14 cellular contexts compared by ENCODE assay signal in genomic region chr3:64207289-64208086, GRCh38. TPM values are rescaled to one million over a fixed set of nuclear protein-coding genes. Genes with fewer than 3 reads are reported as not detected.
DNase-seq lines count a peak whose midpoint lies in the region; ATAC-seq and TF ChIP-seq lines count a peak whose summit lies in the region.
"Had no signal": no experiment of that assay in that cellular context is flagged by ENCODE, and none has a peak within 500 bp of the region (broad histone marks: within the 10 kb centered on the region; RNA-seq: fewer than 3 reads in every experiment).

No MANE protein-coding gene starts in this region.

- POLR2A ChIA-PET in naive thymus-derived CD4-positive, alpha-beta T cell (lab: Charles Lee) = no interaction called here

- peaks cover 12% of the 10 kb centered on the region for H3K36me3 ChIP-seq in WERI-Rb-1
- no peaks in the 10 kb centered on the region for H3K36me3 ChIP-seq in naive thymus-derived CD4-positive, alpha-beta T cell (ENCODE audit: control insufficient read depth in 2 of 3, insufficient read depth in 3 of 3, low read length in 3 of 3)
- H3K36me3 ChIP-seq: neural progenitor cell had no signal

- H3K9me3 ChIP-seq in WERI-Rb-1 (ENCODE audit: severe bottlenecking) = no peaks in the 10 kb centered on the region
- H3K9me3 ChIP-seq in naive thymus-derived CD4-positive, alpha-beta T cell (ENCODE audit: control insufficient read depth in 2 of 3, low read length in 3 of 3) = no peaks in the 10 kb centered on the region

- no peaks in the 10 kb centered on the region for H3K4me1 ChIP-seq in naive thymus-derived CD4-positive, alpha-beta T cell (ENCODE audit: control insufficient read depth in 2 of 2, insufficient read depth in 2 of 2, low read length in 2 of 2)

- H3K27ac ChIP-seq in WERI-Rb-1 = peak overlapping the region; percentile 26; the same call in 1 of the 2 replicates
- no peak overlapping the region for H3K27ac ChIP-seq in naive thymus-derived CD4-positive, alpha-beta T cell (ENCODE audit: low read depth, low read length)
- H3K27ac ChIP-seq: neural progenitor cell had no signal

- H3K27me3 Mint-ChIP-seq in nephron (ENCODE audit: low read depth) = no peaks in the 10 kb centered on the region
- peaks cover 3 to 18% (median 11%) of the 10 kb centered on the region in 5 donors for H3K27me3 Mint-ChIP-seq in naive thymus-derived CD4-positive, alpha-beta T cell
- H3K27me3 Mint-ChIP-seq in T-helper 2 cell treated with Interferon-gamma antibody and Interleukin-4, amounts not matched to agents 5 μg/mL and 100 μg/mL, for 36 hours (ENCODE audit: low read depth) = no peaks in the 10 kb centered on the region

- no peak for TF ChIP-seq CTCF in WERI-Rb-1 (IDR thresholded peaks at IDR 0.05; ENCODE audit: low read depth, low read length)
- no peak for TF ChIP-seq CTCF in foreskin fibroblast (IDR thresholded peaks at IDR 0.05; ENCODE audit: low read depth, low read length)
- no peak for TF ChIP-seq CTCF in nephron (IDR thresholded peaks at IDR 0.05; ENCODE audit: unreplicated experiment in 3 of 3)

- peak overlapping the region in 2 of 3 experiments; percentile 76 to 93 for H3K27ac Mint-ChIP-seq in nephron
- no peak overlapping the region for H3K27ac Mint-ChIP-seq in naive thymus-derived CD4-positive, alpha-beta T cell
- H3K27ac Mint-ChIP-seq in T-helper 2 cell treated with Interferon-gamma antibody and Interleukin-4, amounts not matched to agents 5 μg/mL and 100 μg/mL, for 36 hours = no peak overlapping the region
- H3K27ac Mint-ChIP-seq: activated naive CD8-positive, alpha-beta T cell; neural progenitor cell had no signal

- intact Hi-C loops in naive thymus-derived CD4-positive, alpha-beta T cell (cut with micrococcal nuclease) = no loop called here

- H3K27me3 ChIP-seq in WERI-Rb-1 (ENCODE audit: insufficient read depth, low read depth, severe bottlenecking) = no peaks in the 10 kb centered on the region
- peaks cover 0 to 2% of the 10 kb centered on the region in 2 donors for H3K27me3 ChIP-seq in naive thymus-derived CD4-positive, alpha-beta T cell (ENCODE audit: control insufficient read depth in 2 of 2, insufficient read depth in 2 of 2, low read length in 2 of 2)
- H3K27me3 ChIP-seq: neural progenitor cell had no signal

- peak overlapping the region in 1 of 3 experiments; percentile 2 for H3K4me3 Mint-ChIP-seq in nephron
- no peak overlapping the region for H3K4me3 Mint-ChIP-seq in naive thymus-derived CD4-positive, alpha-beta T cell
- no peak overlapping the region for H3K4me3 Mint-ChIP-seq in T-helper 2 cell treated with Interferon-gamma antibody and Interleukin-4, amounts not matched to agents 5 μg/mL and 100 μg/mL, for 36 hours
- H3K4me3 Mint-ChIP-seq: activated naive CD8-positive, alpha-beta T cell; neural progenitor cell had no signal

- no peaks in the 10 kb centered on the region for H3K36me3 Mint-ChIP-seq in nephron (ENCODE audit: low read depth)
- peaks cover 0 to 3% (median 0%) of the 10 kb centered on the region in 5 donors for H3K36me3 Mint-ChIP-seq in naive thymus-derived CD4-positive, alpha-beta T cell
- H3K36me3 Mint-ChIP-seq in T-helper 2 cell treated with Interferon-gamma antibody and Interleukin-4, amounts not matched to agents 5 μg/mL and 100 μg/mL, for 36 hours (ENCODE audit: low read depth) = no peaks in the 10 kb centered on the region
- H3K36me3 Mint-ChIP-seq: activated naive CD8-positive, alpha-beta T cell; neural progenitor cell had no signal

- CTCF ChIA-PET in naive thymus-derived CD4-positive, alpha-beta T cell (lab: Charles Lee) = no interaction called here

- H3K4me1 Mint-ChIP-seq in nephron = peaks cover 36% of the 10 kb centered on the region
- H3K4me1 Mint-ChIP-seq in naive thymus-derived CD4-positive, alpha-beta T cell = no peaks in the 10 kb centered on the region
- H3K4me1 Mint-ChIP-seq in T-helper 2 cell treated with Interferon-gamma antibody and Interleukin-4, amounts not matched to agents 5 μg/mL and 100 μg/mL, for 36 hours (ENCODE audit: low read depth) = no peaks in the 10 kb centered on the region

- H3K4me3 ChIP-seq in WERI-Rb-1 (ENCODE audit: low read depth, low read length) = no peak overlapping the region
- no peak overlapping the region for H3K4me3 ChIP-seq in foreskin fibroblast (ENCODE audit: low read depth in 1 of 2, low read length in 2 of 2)
- no peak overlapping the region for H3K4me3 ChIP-seq in naive thymus-derived CD4-positive, alpha-beta T cell (ENCODE audit: low read length)
- H3K4me3 ChIP-seq: neural progenitor cell had no signal

- no peaks in the 10 kb centered on the region for H3K9me3 Mint-ChIP-seq in nephron
- H3K9me3 Mint-ChIP-seq in naive thymus-derived CD4-positive, alpha-beta T cell = peaks cover 0 to 7% (median 2%) of the 10 kb centered on the region in 11 donors
- no peaks in the 10 kb centered on the region for H3K9me3 Mint-ChIP-seq in T-helper 2 cell treated with Interferon-gamma antibody and Interleukin-4, amounts not matched to agents 5 μg/mL and 100 μg/mL, for 36 hours
- H3K9me3 Mint-ChIP-seq: neural progenitor cell had no signal

- DNase-seq in AG08395 (ENCODE audit: low spot score) = peak; percentile 48
- DNase-seq in WERI-Rb-1 = peak; percentile 31
- peak; percentile 73 to 82 for DNase-seq in foreskin fibroblast
- no peak for DNase-seq in activated CD4-positive, alpha-beta T cell treated with anti-CD3 and anti-CD28 coated beads for 48 hours
- DNase-seq in SKM-1 treated with dmso at 0.1 percent for 144 hours (lab: John Stamatoyannopoulos, UW; ENCODE audit: unreplicated experiment) = no peak
- DNase-seq in naive thymus-derived CD4-positive, alpha-beta T cell = no peak
- DNase-seq in T-helper 2 cell treated with Interferon-gamma antibody and Interleukin-4, amounts not matched to agents 5 μg/mL and 100 μg/mL, for 36 hours (ENCODE audit: low spot score) = no peak
- DNase-seq: ACHN; activated CD4-positive, CD25-positive, alpha-beta regulatory T cell; glutamatergic neuron; left colon had no signal

- ATAC-seq in naive thymus-derived CD4-positive, alpha-beta T cell = no peak
- ATAC-seq: left colon had no signal

RNA-seq across cellular contexts. Expression of gene PRICKLE2, which starts 17.8 kb away (rescaled TPM):
- under 1 TPM in 1 of 5 experiments, not detected in 4; 0.22 TPM for total RNA-seq in naive thymus-derived CD4-positive, alpha-beta T cell
- polyA plus RNA-seq in naive thymus-derived CD4-positive, alpha-beta T cell = not detected

Comparison
In these comparisons a context has a peak if more than half of its experiments do, and no peak if none do; other contexts are left out.
1. DNase-seq: peak in AG08395 (single experiment), WERI-Rb-1 (single experiment) and foreskin fibroblast (2 of 2); none in activated CD4-positive, alpha-beta T cell treated with anti-CD3 and anti-CD28 coated beads for 48 hours (single experiment), SKM-1 treated with dmso at 0.1 percent for 144 hours (single experiment), naive thymus-derived CD4-positive, alpha-beta T cell (0 of 9) and T-helper 2 cell treated with Interferon-gamma antibody and Interleukin-4, amounts not matched to agents 5 μg/mL and 100 μg/mL, for 36 hours (single experiment).
2. H3K27ac Mint-ChIP-seq: peak in nephron (2 of 3); none in naive thymus-derived CD4-positive, alpha-beta T cell (0 of 9) and T-helper 2 cell treated with Interferon-gamma antibody and Interleukin-4, amounts not matched to agents 5 μg/mL and 100 μg/mL, for 36 hours (single experiment).